Comparison of ENCODE assay signal across 1 cellular context in the genomic region with DNA sequence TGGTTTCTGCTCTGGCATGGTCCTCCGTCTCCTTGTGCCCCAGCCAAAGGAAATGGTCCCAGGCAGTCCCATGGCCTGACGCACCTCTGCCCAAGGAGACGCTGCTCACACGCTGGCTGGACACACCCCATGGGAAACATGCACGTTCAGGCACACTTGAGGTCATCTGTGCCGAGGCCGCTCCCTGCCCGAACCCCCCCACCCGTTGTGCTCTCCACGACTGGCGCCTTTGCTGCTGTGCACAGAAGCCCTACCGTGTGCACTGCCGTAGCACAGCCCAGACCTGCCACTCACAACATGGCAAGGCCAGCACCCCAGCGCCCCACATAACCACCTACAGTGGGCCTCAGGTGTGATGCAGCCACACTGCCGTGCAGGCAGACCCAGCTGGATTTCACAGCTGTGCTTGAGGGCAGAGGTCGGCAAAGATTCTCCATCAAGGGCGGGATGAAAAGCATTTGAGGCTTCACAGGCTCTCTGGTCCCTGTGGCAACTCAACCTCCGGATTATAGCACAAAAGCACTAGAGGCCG.
TF ChIP-seq lines count a peak whose summit lies in the region.

No MANE protein-coding gene starts in this region.

TF ChIP-seq in H1, 55 proteins besides CTCF, POLR2A, EP300 and RAD21:
- TF ChIP-seq, protein P1, sequence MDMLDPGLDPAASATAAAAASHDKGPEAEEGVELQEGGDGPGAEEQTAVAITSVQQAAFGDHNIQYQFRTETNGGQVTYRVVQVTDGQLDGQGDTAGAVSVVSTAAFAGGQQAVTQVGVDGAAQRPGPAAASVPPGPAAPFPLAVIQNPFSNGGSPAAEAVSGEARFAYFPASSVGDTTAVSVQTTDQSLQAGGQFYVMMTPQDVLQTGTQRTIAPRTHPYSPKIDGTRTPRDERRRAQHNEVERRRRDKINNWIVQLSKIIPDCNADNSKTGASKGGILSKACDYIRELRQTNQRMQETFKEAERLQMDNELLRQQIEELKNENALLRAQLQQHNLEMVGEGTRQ (IDR thresholded peaks at IDR 0.05; ENCODE audit: low read length): no peak
- TF ChIP-seq FOSL1 (IDR thresholded peaks at IDR 0.05; ENCODE audit: insufficient read depth, low read depth, low read length): no peak
- TF ChIP-seq CHD1 (IDR thresholded peaks at IDR 0.05; ENCODE audit: low read depth, low read length): no peak
- no peak for TF ChIP-seq ZNF274 (IDR thresholded peaks at IDR 0.05; ENCODE audit: borderline replicate concordance, extremely low read depth, low read length)
- TF ChIP-seq BCL11A (IDR thresholded peaks at IDR 0.05; ENCODE audit: low read depth in 2 of 2, low read length in 2 of 2): no peak
- TF ChIP-seq CREB1 (IDR thresholded peaks at IDR 0.05): no peak
- no peak for TF ChIP-seq CTBP2 (IDR thresholded peaks at IDR 0.05; ENCODE audit: borderline replicate concordance, insufficient read depth, insufficient read length, low read length)
- TF ChIP-seq TAF1 (IDR thresholded peaks at IDR 0.05; ENCODE audit: low read depth, low read length): no peak
- TF ChIP-seq NANOG (IDR thresholded peaks at IDR 0.05; ENCODE audit: insufficient read depth, low read depth, low read length, poor library complexity, severe bottlenecking): no peak
- TF ChIP-seq, protein P2, sequence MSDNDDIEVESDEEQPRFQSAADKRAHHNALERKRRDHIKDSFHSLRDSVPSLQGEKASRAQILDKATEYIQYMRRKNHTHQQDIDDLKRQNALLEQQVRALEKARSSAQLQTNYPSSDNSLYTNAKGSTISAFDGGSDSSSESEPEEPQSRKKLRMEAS (IDR thresholded peaks at IDR 0.05): no peak
- no peak for TF ChIP-seq HDAC2 (IDR thresholded peaks at IDR 0.05; ENCODE audit: borderline replicate concordance in 1 of 2, low read depth in 2 of 2, low read length in 2 of 2)
- no peak for TF ChIP-seq CHD2 (IDR thresholded peaks at IDR 0.05; ENCODE audit: low read length)
- no peak for TF ChIP-seq SRF (IDR thresholded peaks at IDR 0.05; ENCODE audit: low read depth, low read length)
- TF ChIP-seq, protein P3, sequence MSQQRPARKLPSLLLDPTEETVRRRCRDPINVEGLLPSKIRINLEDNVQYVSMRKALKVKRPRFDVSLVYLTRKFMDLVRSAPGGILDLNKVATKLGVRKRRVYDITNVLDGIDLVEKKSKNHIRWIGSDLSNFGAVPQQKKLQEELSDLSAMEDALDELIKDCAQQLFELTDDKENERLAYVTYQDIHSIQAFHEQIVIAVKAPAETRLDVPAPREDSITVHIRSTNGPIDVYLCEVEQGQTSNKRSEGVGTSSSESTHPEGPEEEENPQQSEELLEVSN (IDR thresholded peaks at IDR 0.05): no peak
